In genomic region chr6:10415593-10416480, GRCh38 we compare ENCODE assay signal across 13 cellular contexts. TPM values are rescaled to one million over a fixed set of nuclear protein-coding genes. Genes with fewer than 3 reads are reported as not detected.
A peak's percentile ranks its signal among the peaks of the same experiment; 100 is the strongest.
DNase-seq lines count a peak whose midpoint lies in the region; ATAC-seq, FAIRE-seq and TF ChIP-seq lines count a peak whose summit lies in the region.
"Had no signal": no experiment of that assay in that cellular context is flagged by ENCODE, and none has a peak within 500 bp of the region (broad histone marks: within the 10 kb centered on the region; RNA-seq: fewer than 3 reads in every experiment).

No MANE protein-coding gene starts in this region.

- H3K9me3 Mint-ChIP-seq in activated T-cell treated with anti-CD3 and anti-CD28 coated beads, Interleukin-2, amount 50 U/mL, for 24 hours = no peaks in the 10 kb centered on the region
- no peaks in the 10 kb centered on the region for H3K9me3 Mint-ChIP-seq in WTC11
- peaks cover 8% of the 10 kb centered on the region for H3K9me3 Mint-ChIP-seq in stimulated activated effector memory CD8-positive, alpha-beta T cell treated with anti-CD3 and anti-CD28 coated beads, Interleukin-12 subunit alpha, Interleukin-12 subunit beta, amount 100 ng/mL, for 72 hours

- FAIRE-seq in D721Med (lab: Jason Lieb, UNC) = no peak
- FAIRE-seq: islet of Langerhans had no signal

- H3K9me3 ChIP-seq in iPS-15b (ENCODE audit: control insufficient read depth, insufficient read depth, low read length) = no peaks in the 10 kb centered on the region
- H3K9me3 ChIP-seq: right atrium auricular region had no signal

- H3K36me3 ChIP-seq in iPS-15b (ENCODE audit: control insufficient read depth, insufficient read depth, low read length) = no peaks in the 10 kb centered on the region
- H3K36me3 ChIP-seq: BLaER1, right atrium auricular region had no signal

- peaks cover 94% of the 10 kb centered on the region for H3K27me3 ChIP-seq in iPS-15b (ENCODE audit: control insufficient read depth, insufficient read depth, low read length)

- peak overlapping the region; percentile 67 for H3K27ac Mint-ChIP-seq in activated T-cell treated with anti-CD3 and anti-CD28 coated beads, Interleukin-2, amount 50 U/mL, for 24 hours
- H3K27ac Mint-ChIP-seq in WTC11 = no peak overlapping the region
- H3K27ac Mint-ChIP-seq in stimulated activated effector memory CD8-positive, alpha-beta T cell treated with anti-CD3 and anti-CD28 coated beads, Interleukin-12 subunit alpha, Interleukin-12 subunit beta, amount 100 ng/mL, for 72 hours = peak overlapping the region; percentile 71

- no peak for TF ChIP-seq CTCF in WTC11 (IDR thresholded peaks at IDR 0.05)
- no peak for TF ChIP-seq CTCF in D721Med (IDR thresholded peaks at IDR 0.05; ENCODE audit: insufficient read depth, missing control alignments)

- CTCF ChIA-PET in WTC11 (lab: Charles Lee) = interaction anchor here (0.6 to 5.8 kb wide), 15 partner anchors 8 to 697 kb away, joined by 3 to 54 read pairs (median 8); no protein-coding TSS in a partner anchor

- POLR2A ChIA-PET in WTC11 (lab: Charles Lee) = interaction anchor here (0.7 to 1.0 kb wide), 2 partner anchors 9 to 25 kb away, joined by 3 to 4 read pairs; no protein-coding TSS in a partner anchor

- no peak overlapping the region for H3K4me3 Mint-ChIP-seq in activated T-cell treated with anti-CD3 and anti-CD28 coated beads, Interleukin-2, amount 50 U/mL, for 24 hours
- peak overlapping the region; percentile 73 for H3K4me3 Mint-ChIP-seq in WTC11
- no peak overlapping the region for H3K4me3 Mint-ChIP-seq in stimulated activated effector memory CD8-positive, alpha-beta T cell treated with anti-CD3 and anti-CD28 coated beads, Interleukin-12 subunit alpha, Interleukin-12 subunit beta, amount 100 ng/mL, for 72 hours

- H3K4me3 ChIP-seq in iPS-15b (ENCODE audit: low read depth, low read length) = peak overlapping the region; percentile 46
- H3K4me3 ChIP-seq: BLaER1 had no signal

- H3K36me3 Mint-ChIP-seq in activated T-cell treated with anti-CD3 and anti-CD28 coated beads, Interleukin-2, amount 50 U/mL, for 24 hours (ENCODE audit: low read depth) = peaks cover 3% of the 10 kb centered on the region
- H3K36me3 Mint-ChIP-seq in WTC11 = no peaks in the 10 kb centered on the region
- H3K36me3 Mint-ChIP-seq in stimulated activated effector memory CD8-positive, alpha-beta T cell treated with anti-CD3 and anti-CD28 coated beads, Interleukin-12 subunit alpha, Interleukin-12 subunit beta, amount 100 ng/mL, for 72 hours = peaks cover 25% of the 10 kb centered on the region

- H3K4me1 ChIP-seq in iPS-15b (ENCODE audit: control insufficient read depth, insufficient read depth, low read length) = peaks cover 22% of the 10 kb centered on the region

- no peak for DNase-seq in activated T-cell treated with anti-CD3 and anti-CD28 coated beads, Interleukin-2, amount 50 U/mL, for 24 hours
- no peak for DNase-seq in activated T-cell treated with anti-CD3 and anti-CD28 coated beads, Interleukin-2, amount 50 U/mL, for 48 hours
- DNase-seq in WTC11 (ENCODE audit: low spot score) (no peak), NCI-H2227 (lab: John Stamatoyannopoulos, UW; ENCODE audit: unreplicated experiment) (no peak), D721Med (ENCODE audit: insufficient read length, low spot score) (no peak)
- no peak for DNase-seq in stimulated activated effector memory CD8-positive, alpha-beta T cell treated with anti-CD3 and anti-CD28 coated beads, Interleukin-12 subunit alpha, Interleukin-12 subunit beta, amount 100 ng/mL, for 72 hours (ENCODE audit: low spot score in 2 of 2)
- DNase-seq: activated CD4-positive, alpha-beta T cell treated with anti-CD3 and anti-CD28 coated beads, Interleukin-2, amount 50 U/mL, for 48 hours; NCI-H1092 had no signal

- peaks cover 93% of the 10 kb centered on the region for H3K27me3 Mint-ChIP-seq in activated T-cell treated with anti-CD3 and anti-CD28 coated beads, Interleukin-2, amount 50 U/mL, for 24 hours
- peaks cover 95% of the 10 kb centered on the region for H3K27me3 Mint-ChIP-seq in WTC11 (ENCODE audit: low read depth)

- H3K4me1 Mint-ChIP-seq in activated T-cell treated with anti-CD3 and anti-CD28 coated beads, Interleukin-2, amount 50 U/mL, for 24 hours (ENCODE audit: low read depth) = peaks cover 44% of the 10 kb centered on the region
- H3K4me1 Mint-ChIP-seq in WTC11 = peaks cover 76% of the 10 kb centered on the region
- peaks cover 47% of the 10 kb centered on the region for H3K4me1 Mint-ChIP-seq in stimulated activated effector memory CD8-positive, alpha-beta T cell treated with anti-CD3 and anti-CD28 coated beads, Interleukin-12 subunit alpha, Interleukin-12 subunit beta, amount 100 ng/mL, for 72 hours

- ATAC-seq in WTC11 (no peak), HG03342 (IDR thresholded peaks at IDR 0.05; ENCODE audit: unreplicated experiment) (no peak)
- no peak for ATAC-seq in stimulated activated effector memory CD8-positive, alpha-beta T cell treated with anti-CD3 and anti-CD28 coated beads, Interleukin-12 subunit alpha, Interleukin-12 subunit beta, amount 100 ng/mL, for 72 hours

- no peak overlapping the region for H3K9ac ChIP-seq in iPS-15b (ENCODE audit: low read depth, low read length)
- H3K9ac ChIP-seq: BLaER1 had no signal

TF ChIP-seq in WTC11, 78 proteins besides CTCF, POLR2A, EP300 and RAD21:
- TF ChIP-seq ZNF423 (CRISPR knock-in tag; IDR thresholded peaks at IDR 0.05) (no peak), JAZF1 (CRISPR knock-in tag; IDR thresholded peaks at IDR 0.05) (no peak), ETV6 (CRISPR knock-in tag; IDR thresholded peaks at IDR 0.05) (no peak), ZNF396 (CRISPR knock-in tag; IDR thresholded peaks at IDR 0.05; ENCODE audit: borderline replicate concordance) (no peak), NFATC4 (CRISPR knock-in tag; IDR thresholded peaks at IDR 0.05) (no peak), GABPB1 (CRISPR knock-in tag; IDR thresholded peaks at IDR 0.05) (no peak), NFYB (CRISPR knock-in tag; conservative IDR thresholded peaks at IDR 0.05; ENCODE audit: low read depth) (no peak), USF2 (CRISPR knock-in tag; IDR thresholded peaks at IDR 0.05) (no peak)
TF ChIP-seq in WTC11: peak in this region for 0.

RNA-seq across cellular contexts. Expression of gene TFAP2A, which starts 1.0 kb away (rescaled TPM):
- 0.27 to 0.42 TPM (median 0.30 TPM) in 3 replicates for total RNA-seq in WTC11 (2021)
